Comparison of ENCODE assay signal across 20 cellular contexts in genomic region chr2:9366041-9366440, GRCh38.
"Had no signal": no experiment of that assay in that cellular context is flagged by ENCODE, and none has a peak within 500 bp of the region (broad histone marks: within the 10 kb centered on the region; RNA-seq: fewer than 3 reads in every experiment).

No MANE protein-coding gene starts in this region.

- H3K9me3 ChIP-seq: esophagus squamous epithelium, tibial artery, uterus had no signal

- H3K27me3 ChIP-seq: esophagus squamous epithelium, tibial artery, uterus had no signal

- DNase-seq: activated B cell treated with CpG ODN at 0.5 μM for 24 hours; activated CD4-positive, alpha-beta memory T cell treated with anti-CD3 and anti-CD28 coated beads for 36 hours; activated CD4-positive, alpha-beta T cell treated with anti-CD3 and anti-CD28 coated beads for 4 hours; activated CD8-positive, alpha-beta memory T cell treated with anti-CD3 and anti-CD28 coated beads, Interleukin-2, amount 10 ng/mL, durations not matched to agents 7 days and 5 days; activated naive CD4-positive, alpha-beta T cell treated with Interleukin-2 at 50 U/mL for 16 hours; activated naive CD8-positive, alpha-beta T cell treated with anti-CD3 and anti-CD28 coated beads, Interleukin-2, amount 10 ng/mL, durations not matched to agents 7 days and 5 days; amygdala; dermis blood vessel endothelial cell; effector memory CD4-positive, alpha-beta T cell; esophagus squamous epithelium; mesendoderm; nucleus accumbens; stimulated activated CD4-positive, alpha-beta T cell treated with anti-CD3 and anti-CD28 coated beads, Interleukin-12 subunit alpha, Interleukin-12 subunit beta, amount 100 ng/mL, for 4 hours; stimulated activated CD4-positive, alpha-beta T cell treated with anti-CD3 and anti-CD28 coated beads, Interleukin-1b, Interleukin-23, amount 100 ng/mL, for 48 hours; stimulated activated naive CD4-positive, alpha-beta T cell treated with Interleukin-2 at 50 U/mL for 16 hours; T-cell; tibial artery; uterus had no signal

- H3K4me3 ChIP-seq: esophagus squamous epithelium, tibial artery, uterus had no signal

- H3K36me3 Mint-ChIP-seq: activated CD4-positive, alpha-beta memory T cell treated with anti-CD3 and anti-CD28 coated beads for 36 hours; activated CD8-positive, alpha-beta memory T cell treated with anti-CD3 and anti-CD28 coated beads, Interleukin-2, amount 10 ng/mL, durations not matched to agents 7 days and 5 days; activated naive CD8-positive, alpha-beta T cell treated with anti-CD3 and anti-CD28 coated beads, Interleukin-2, amount 10 ng/mL, durations not matched to agents 7 days and 5 days; natural killer cell treated with Interleukin-12 subunit alpha and Interleukin-12 subunit beta and Interleukin-15 and Interleukin-18, amount 100 ng/mL, for 72 hours; T-cell had no signal

- H3K36me3 ChIP-seq: uterus had no signal

- H3K9me3 Mint-ChIP-seq: activated B cell treated with CpG ODN at 0.5 μM for 24 hours; activated CD4-positive, alpha-beta memory T cell treated with anti-CD3 and anti-CD28 coated beads for 36 hours; activated naive CD8-positive, alpha-beta T cell treated with anti-CD3 and anti-CD28 coated beads, Interleukin-2, amount 10 ng/mL, durations not matched to agents 7 days and 5 days; activated T-helper 2 cell treated with anti-CD3 and anti-CD28 coated beads, Interferon-gamma antibody, Interleukin-2, Interleukin-4, amounts not matched to agents 10 μg/mL and 5 μg/mL and 100 μg/mL, durations not matched to agents 14 hours and 24 hours and 36 hours; natural killer cell treated with Interleukin-12 subunit alpha and Interleukin-12 subunit beta and Interleukin-15 and Interleukin-18, amount 100 ng/mL, for 72 hours; T-cell had no signal

- H3K4me3 Mint-ChIP-seq: activated B cell treated with CpG ODN at 0.5 μM for 24 hours; activated CD4-positive, alpha-beta memory T cell treated with anti-CD3 and anti-CD28 coated beads for 36 hours; activated CD8-positive, alpha-beta memory T cell treated with anti-CD3 and anti-CD28 coated beads, Interleukin-2, amount 10 ng/mL, durations not matched to agents 7 days and 5 days; activated naive CD8-positive, alpha-beta T cell treated with anti-CD3 and anti-CD28 coated beads, Interleukin-2, amount 10 ng/mL, durations not matched to agents 7 days and 5 days; natural killer cell treated with Interleukin-12 subunit alpha and Interleukin-12 subunit beta and Interleukin-15 and Interleukin-18, amount 100 ng/mL, for 72 hours; T-cell had no signal

- H3K4me1 ChIP-seq: esophagus squamous epithelium, tibial artery, uterus had no signal

- ATAC-seq: activated CD8-positive, alpha-beta memory T cell treated with anti-CD3 and anti-CD28 coated beads, Interleukin-2, amount 10 ng/mL, durations not matched to agents 7 days and 5 days; natural killer cell treated with Interleukin-12 subunit alpha and Interleukin-12 subunit beta and Interleukin-15 and Interleukin-18, amount 100 ng/mL, for 72 hours; T-cell had no signal

- H3K27ac ChIP-seq: esophagus squamous epithelium, tibial artery had no signal

- H3K4me1 Mint-ChIP-seq: activated B cell treated with CpG ODN at 0.5 μM for 24 hours; activated CD8-positive, alpha-beta memory T cell treated with anti-CD3 and anti-CD28 coated beads, Interleukin-2, amount 10 ng/mL, durations not matched to agents 7 days and 5 days; activated naive CD8-positive, alpha-beta T cell treated with anti-CD3 and anti-CD28 coated beads, Interleukin-2, amount 10 ng/mL, durations not matched to agents 7 days and 5 days; T-cell had no signal

- H3K27ac Mint-ChIP-seq: activated B cell treated with CpG ODN at 0.5 μM for 24 hours; activated CD4-positive, alpha-beta memory T cell treated with anti-CD3 and anti-CD28 coated beads for 36 hours; activated CD8-positive, alpha-beta memory T cell treated with anti-CD3 and anti-CD28 coated beads, Interleukin-2, amount 10 ng/mL, durations not matched to agents 7 days and 5 days; activated naive CD8-positive, alpha-beta T cell treated with anti-CD3 and anti-CD28 coated beads, Interleukin-2, amount 10 ng/mL, durations not matched to agents 7 days and 5 days; activated T-helper 2 cell treated with anti-CD3 and anti-CD28 coated beads, Interferon-gamma antibody, Interleukin-2, Interleukin-4, amounts not matched to agents 10 μg/mL and 5 μg/mL and 100 μg/mL, durations not matched to agents 14 hours and 24 hours and 36 hours; natural killer cell treated with Interleukin-12 subunit alpha and Interleukin-12 subunit beta and Interleukin-15 and Interleukin-18, amount 100 ng/mL, for 72 hours; T-cell had no signal
